7 cellular contexts compared by ENCODE assay signal in genomic region chr17:2337811-2338657, GRCh38. TPM values are rescaled to one million over a fixed set of nuclear protein-coding genes. Genes with fewer than 3 reads are reported as not detected.
DNase-seq lines count a peak whose midpoint lies in the region; ATAC-seq, FAIRE-seq and TF ChIP-seq lines count a peak whose summit lies in the region.

No MANE protein-coding gene starts in this region.

- FAIRE-seq in GM12892 (lab: Jason Lieb, UNC): peak; percentile 51

- TF ChIP-seq CTCF in astrocyte of the spinal cord (IDR thresholded peaks at IDR 0.05; ENCODE audit: low read depth, low read length): peak; percentile 4

- H3K4me1 ChIP-seq in iPS DF 6.9 (ENCODE audit: control insufficient read depth, insufficient read depth, low read length): no peaks in the 10 kb centered on the region; the same call in 1 of the 2 replicates

- H3K4me3 ChIP-seq in astrocyte of the spinal cord (ENCODE audit: low read depth, low read length) (peak overlapping the region; percentile 74), iPS DF 6.9 (ENCODE audit: low read length) (peak overlapping the region; percentile 94; the same call in 1 of the 2 replicates)

- intact Hi-C loops in sciatic nerve (cut with DNase I): no loop called here

- in situ Hi-C loops in astrocyte of the spinal cord (cut with HindIII; ENCODE audit: low sequenced_read_pairs): no loop called here

- ATAC-seq in HG03442 (IDR thresholded peaks at IDR 0.05; ENCODE audit: unreplicated experiment): peak; percentile 20
- peak; percentile 23 for ATAC-seq in sciatic nerve
- ATAC-seq in GM18858 (IDR thresholded peaks at IDR 0.05; ENCODE audit: unreplicated experiment): no peak

- no peaks in the 10 kb centered on the region for H3K27me3 ChIP-seq in iPS DF 6.9 (ENCODE audit: control insufficient read depth, insufficient read depth, low read length)

- peak; percentile 72 for DNase-seq in GM12892 (ENCODE audit: insufficient read length)
- peak; percentile 33 to 59 (median 49) for DNase-seq in T-helper 1 cell
- peak; percentile 59 for DNase-seq in astrocyte of the spinal cord (ENCODE audit: low read depth, low spot score)
- DNase-seq in iPS DF 6.9 (ENCODE audit: low read depth, low spot score): no peak
- DNase-seq in sciatic nerve (ENCODE audit: low spot score): peak; percentile 74

- peaks cover 19% of the 10 kb centered on the region; the same call in 1 of the 2 replicates for H3K36me3 ChIP-seq in iPS DF 6.9 (ENCODE audit: control insufficient read depth, insufficient read depth, low read length)

- no CpG with 5 or more reads among the region's 60 CpGs for WGBS in iPS DF 6.9 (ENCODE audit: insufficient coverage, insufficient read length)

- TF ChIP-seq POLR2A in GM12892 (IDR thresholded peaks at IDR 0.05; ENCODE audit: low read depth, low read length): no peak

- no peak overlapping the region for H3K27ac ChIP-seq in iPS DF 6.9 (ENCODE audit: low read length)

- no peaks in the 10 kb centered on the region for H3K9me3 ChIP-seq in iPS DF 6.9 (ENCODE audit: control insufficient read depth, insufficient read depth, low read length)

RNA-seq across cellular contexts. Expression of gene SGSM2, which starts 0.7 kb away (rescaled TPM):
- polyA plus RNA-seq in GM12892 (2012; ENCODE audit: missing spikeins): 31.4 TPM
- 59.3 TPM for total RNA-seq in sciatic nerve

RNA-seq across cellular contexts. Expression of gene TSR1, which starts 1.8 kb away (rescaled TPM):
- polyA plus RNA-seq in GM12892 (2012; ENCODE audit: missing spikeins): 38.5 TPM
- 18.4 TPM for total RNA-seq in sciatic nerve

RNA-seq across cellular contexts. Expression of gene SRR, which starts 34.3 kb away (rescaled TPM):
- polyA plus RNA-seq in GM12892 (2012; ENCODE audit: missing spikeins): 11.1 TPM
- 10.0 TPM for total RNA-seq in sciatic nerve

RNA-seq across cellular contexts. Expression of gene SMG6, which starts 34.4 kb away (rescaled TPM):
- 20.9 TPM for polyA plus RNA-seq in GM12892 (2012; ENCODE audit: missing spikeins)
- 58.7 TPM for total RNA-seq in sciatic nerve
